17 cellular contexts compared by ENCODE assay signal in the genomic region with DNA sequence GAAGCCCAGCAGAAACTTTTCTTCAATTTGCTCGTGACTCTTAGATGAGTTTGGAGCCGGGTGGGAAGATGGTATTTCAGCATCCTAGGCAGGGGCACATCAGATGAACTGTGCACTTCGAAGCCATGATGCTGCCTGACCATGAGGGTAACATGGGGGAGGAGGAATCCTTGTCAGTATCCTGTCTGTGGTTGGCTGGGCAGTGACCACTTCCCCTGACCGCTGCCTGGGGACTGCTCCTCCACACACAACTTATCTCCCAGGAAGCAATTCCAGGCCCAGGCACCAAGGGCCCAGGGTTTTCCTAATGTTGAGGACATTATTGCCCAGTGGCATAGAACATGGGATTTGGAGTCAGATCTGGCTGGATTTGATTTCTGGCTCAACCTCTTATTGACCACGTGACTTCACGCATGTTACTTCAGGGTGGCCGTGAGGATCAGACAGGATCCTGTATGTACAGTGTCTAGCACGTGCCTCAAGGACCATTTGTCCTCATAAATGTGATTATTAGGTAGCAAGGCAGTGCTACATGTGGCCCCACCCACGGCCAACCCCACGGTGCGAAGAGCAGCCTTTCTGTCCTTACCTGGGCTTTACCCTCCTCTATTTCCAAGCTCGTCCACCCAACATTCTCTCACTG.
"Had no signal": no experiment of that assay in that cellular context is flagged by ENCODE, and none has a peak within 500 bp of the region (broad histone marks: within the 10 kb centered on the region; RNA-seq: fewer than 3 reads in every experiment).

No MANE protein-coding gene starts in this region.

- H3K27ac ChIP-seq: foreskin keratinocyte, left ventricle myocardium inferior, upper lobe of left lung, VCaP had no signal

- H3K36me3 ChIP-seq: left ventricle myocardium inferior, upper lobe of left lung had no signal

- FAIRE-seq: colon, keratinocyte had no signal

- ATAC-seq: foreskin keratinocyte had no signal

- H3K4me3 ChIP-seq: left ventricle myocardium inferior, upper lobe of left lung had no signal

- H3K9me3 ChIP-seq: left ventricle myocardium inferior, upper lobe of left lung had no signal

- H3K4me1 ChIP-seq: foreskin keratinocyte had no signal

- DNase-seq: activated CD4-positive, alpha-beta T cell treated with anti-CD3 and anti-CD28 coated beads, Interleukin-2, amount 50 U/mL, for 1 hour; activated CD4-positive, CD25-positive, alpha-beta regulatory T cell treated with anti-CD3 and anti-CD28 coated beads, Interleukin-2, amount 50 U/mL, for 72 hours; activated T-cell treated with anti-CD3 and anti-CD28 coated beads for 4 hours; amniotic stem cell; foreskin keratinocyte; glutamatergic neuron; left ventricle myocardium inferior; mammary epithelial cell; nephron progenitor cell; stimulated activated CD4-positive, alpha-beta T cell treated with anti-CD3 and anti-CD28 coated beads, Interleukin-2, amount 100 ng/mL, for 24 hours; stimulated activated naive CD4-positive, alpha-beta T cell treated with Interleukin-2 at 50 U/mL for 16 hours; T-helper 1 cell; T-helper 9 cell; upper lobe of left lung had no signal

- H3K27me3 ChIP-seq: upper lobe of left lung had no signal
